Comparison of ENCODE assay signal across 11 cellular contexts in the genomic region with DNA sequence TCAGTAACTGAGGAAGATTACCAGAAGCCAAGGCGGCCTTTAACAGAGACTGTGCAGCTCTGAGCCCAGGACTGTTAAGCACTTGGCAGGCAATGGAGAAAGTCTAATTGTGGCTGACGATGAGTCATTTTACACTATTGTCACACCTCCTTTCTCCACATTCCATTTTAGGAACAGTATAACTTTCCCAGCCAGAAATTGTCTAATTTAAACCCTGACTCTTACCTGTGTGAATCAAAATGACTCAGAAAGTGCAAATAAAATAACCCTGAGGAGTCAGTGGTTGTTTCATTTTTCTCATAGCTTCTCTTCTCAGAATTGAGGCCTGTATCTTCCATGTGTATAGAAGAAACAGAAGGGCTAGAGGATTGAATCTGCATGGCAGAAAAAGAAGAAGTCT. TPM values are rescaled to one million over a fixed set of nuclear protein-coding genes. Genes with fewer than 3 reads are reported as not detected.
DNase-seq lines count a peak whose midpoint lies in the region; ATAC-seq and FAIRE-seq lines count a peak whose summit lies in the region.
"Had no signal": no experiment of that assay in that cellular context is flagged by ENCODE, and none has a peak within 500 bp of the region (broad histone marks: within the 10 kb centered on the region; RNA-seq: fewer than 3 reads in every experiment).

No MANE protein-coding gene starts in this region.

- H3K4me3 Mint-ChIP-seq in activated CD4-positive, alpha-beta T cell treated with anti-CD3 and anti-CD28 coated beads for 36 hours, result no peak overlapping the region
- H3K4me3 Mint-ChIP-seq in activated CD4-positive, alpha-beta T cell treated with anti-CD3 and anti-CD28 coated beads, Interleukin-2, amount 10 ng/mL, durations not matched to agents 7 days and 5 days, result no peak overlapping the region
- H3K4me3 Mint-ChIP-seq: central memory CD8-positive, alpha-beta T cell had no signal

- no peaks in the 10 kb centered on the region for H3K27me3 ChIP-seq in small intestine (ENCODE audit: control insufficient read depth in 2 of 2, insufficient read depth in 2 of 2, low read length in 2 of 2)

- H3K4me1 ChIP-seq in small intestine (ENCODE audit: control insufficient read depth in 2 of 2, insufficient read depth in 1 of 2, low read depth in 1 of 2, low read length in 1 of 2), result no peaks in the 10 kb centered on the region

- H3K27ac ChIP-seq in small intestine (ENCODE audit: low read depth in 1 of 2, low read length in 1 of 2), result no peak overlapping the region

- H3K36me3 ChIP-seq in small intestine (ENCODE audit: control insufficient read depth in 2 of 2, insufficient read depth in 2 of 2, low read length in 2 of 2), result no peaks in the 10 kb centered on the region

- H3K9me3 ChIP-seq in small intestine (ENCODE audit: control insufficient read depth, low read depth), result no peaks in the 10 kb centered on the region

- FAIRE-seq in small intestine (lab: Jason Lieb, UNC), result no peak

- WGBS in small intestine, 3 donors, result 48 to 55% (median 49%) methylated on average over 2 of the region's 2 CpGs

- peaks cover 3% of the 10 kb centered on the region for H3K27me3 Mint-ChIP-seq in activated CD4-positive, alpha-beta T cell treated with anti-CD3 and anti-CD28 coated beads for 36 hours
- no peaks in the 10 kb centered on the region for H3K27me3 Mint-ChIP-seq in activated CD4-positive, alpha-beta T cell treated with anti-CD3 and anti-CD28 coated beads, Interleukin-2, amount 10 ng/mL, durations not matched to agents 7 days and 5 days

- DNase-seq in activated CD4-positive, alpha-beta T cell treated with anti-CD3 and anti-CD28 coated beads for 36 hours, result peak; percentile 21
- no peak for DNase-seq in activated CD4-positive, alpha-beta T cell treated with anti-CD3 and anti-CD28 coated beads, Interleukin-2, amount 10 ng/mL, durations not matched to agents 7 days and 5 days
- DNase-seq in dermis blood vessel endothelial cell (peak; percentile 16), small intestine (peak; percentile 6), NCI-H524 treated with DMSO at 0.1 percent for 48 hours (lab: John Stamatoyannopoulos, UW) (no peak), NCI-H1694 treated with DMSO at 0.1 percent for 48 hours (lab: John Stamatoyannopoulos, UW) (no peak), SHP77 treated with DMSO at 0.1 percent for 48 hours (lab: John Stamatoyannopoulos, UW) (no peak)

- CTCF ChIA-PET in activated CD4-positive, alpha-beta T cell treated with anti-CD3 and anti-CD28 coated beads for 36 hours (lab: Charles Lee), result interaction anchor here (0.7 to 1.1 kb wide), 3 partner anchors 39 to 111 kb away, joined by 3 read pairs; no protein-coding TSS in a partner anchor
- CTCF ChIA-PET in activated CD4-positive, alpha-beta T cell treated with anti-CD3 and anti-CD28 coated beads, Interleukin-2, amount 10 ng/mL, durations not matched to agents 7 days and 5 days (lab: Charles Lee), result no interaction called here

- POLR2A ChIA-PET in activated CD4-positive, alpha-beta T cell treated with anti-CD3 and anti-CD28 coated beads for 36 hours (lab: Charles Lee), result no interaction called here
- POLR2A ChIA-PET in activated CD4-positive, alpha-beta T cell treated with anti-CD3 and anti-CD28 coated beads, Interleukin-2, amount 10 ng/mL, durations not matched to agents 7 days and 5 days (lab: Charles Lee), result no interaction called here

- H3K27ac Mint-ChIP-seq in activated CD4-positive, alpha-beta T cell treated with anti-CD3 and anti-CD28 coated beads for 36 hours, result peak overlapping the region; percentile 66
- H3K27ac Mint-ChIP-seq in activated CD4-positive, alpha-beta T cell treated with anti-CD3 and anti-CD28 coated beads, Interleukin-2, amount 10 ng/mL, durations not matched to agents 7 days and 5 days, result no peak overlapping the region

- ATAC-seq in activated CD4-positive, alpha-beta T cell treated with anti-CD3 and anti-CD28 coated beads for 36 hours, result peak; percentile 92
- ATAC-seq in HG03565 (IDR thresholded peaks at IDR 0.05; ENCODE audit: unreplicated experiment), result peak; percentile 56

- no peaks in the 10 kb centered on the region for H3K9me3 Mint-ChIP-seq in activated CD4-positive, alpha-beta T cell treated with anti-CD3 and anti-CD28 coated beads for 36 hours (ENCODE audit: low read depth)
- no peaks in the 10 kb centered on the region for H3K9me3 Mint-ChIP-seq in activated CD4-positive, alpha-beta T cell treated with anti-CD3 and anti-CD28 coated beads, Interleukin-2, amount 10 ng/mL, durations not matched to agents 7 days and 5 days
- H3K9me3 Mint-ChIP-seq: central memory CD8-positive, alpha-beta T cell had no signal

- H3K4me3 ChIP-seq in small intestine (ENCODE audit: low read depth in 1 of 2, low read length in 2 of 2), result no peak overlapping the region

- peaks cover 14% of the 10 kb centered on the region for H3K4me1 Mint-ChIP-seq in activated CD4-positive, alpha-beta T cell treated with anti-CD3 and anti-CD28 coated beads for 36 hours
- H3K4me1 Mint-ChIP-seq in activated CD4-positive, alpha-beta T cell treated with anti-CD3 and anti-CD28 coated beads, Interleukin-2, amount 10 ng/mL, durations not matched to agents 7 days and 5 days, result peaks cover 8% of the 10 kb centered on the region
- H3K4me1 Mint-ChIP-seq: central memory CD8-positive, alpha-beta T cell had no signal

- intact Hi-C loops in activated CD4-positive, alpha-beta T cell treated with anti-CD3 and anti-CD28 coated beads for 36 hours (cut with DNase I, micrococcal nuclease), result no loop called here

- no peaks in the 10 kb centered on the region for H3K36me3 Mint-ChIP-seq in activated CD4-positive, alpha-beta T cell treated with anti-CD3 and anti-CD28 coated beads for 36 hours (ENCODE audit: low read depth)
- H3K36me3 Mint-ChIP-seq in activated CD4-positive, alpha-beta T cell treated with anti-CD3 and anti-CD28 coated beads, Interleukin-2, amount 10 ng/mL, durations not matched to agents 7 days and 5 days (ENCODE audit: low read depth), result no peaks in the 10 kb centered on the region

RNA-seq across cellular contexts. Expression of gene OPN5, which starts 40.0 kb away (rescaled TPM):
- not detected for total RNA-seq in activated CD4-positive, alpha-beta T cell treated with anti-CD3 and anti-CD28 coated beads for 36 hours
- total RNA-seq in activated CD4-positive, alpha-beta T cell treated with anti-CD3 and anti-CD28 coated beads, Interleukin-2, amount 10 ng/mL, durations not matched to agents 7 days and 5 days, result not detected
- total RNA-seq in dermis blood vessel endothelial cell, result not detected in 2 replicates
- polyA plus RNA-seq in small intestine, result not detected
- total RNA-seq: liver; T-helper 2 cell treated with Interferon-gamma antibody and Interleukin-4, amounts not matched to agents 100 ng/mL and 5 ng/mL, for 36 hours had no signal
- polyA plus RNA-seq: liver had no signal

RNA-seq across cellular contexts. Expression of gene ADGRF4, which starts 43.4 kb away (rescaled TPM):
- total RNA-seq in activated CD4-positive, alpha-beta T cell treated with anti-CD3 and anti-CD28 coated beads for 36 hours, result not detected
- not detected for total RNA-seq in activated CD4-positive, alpha-beta T cell treated with anti-CD3 and anti-CD28 coated beads, Interleukin-2, amount 10 ng/mL, durations not matched to agents 7 days and 5 days
- total RNA-seq in dermis blood vessel endothelial cell, result under 0.01 TPM in 1 of 2 replicates, not detected in the other
- polyA plus RNA-seq in small intestine, result not detected
- total RNA-seq: liver; T-helper 2 cell treated with Interferon-gamma antibody and Interleukin-4, amounts not matched to agents 100 ng/mL and 5 ng/mL, for 36 hours had no signal
- polyA plus RNA-seq: liver had no signal

Comparison
In these comparisons a context has a peak if more than half of its experiments do, and no peak if none do; other contexts are left out.
1. DNase-seq: peak in activated CD4-positive, alpha-beta T cell treated with anti-CD3 and anti-CD28 coated beads for 36 hours (single experiment), dermis blood vessel endothelial cell (single experiment) and small intestine (single experiment); none in activated CD4-positive, alpha-beta T cell treated with anti-CD3 and anti-CD28 coated beads, Interleukin-2, amount 10 ng/mL, durations not matched to agents 7 days and 5 days (single experiment), NCI-H524 treated with DMSO at 0.1 percent for 48 hours (single experiment), NCI-H1694 treated with DMSO at 0.1 percent for 48 hours (single experiment) and SHP77 treated with DMSO at 0.1 percent for 48 hours (single experiment).